In the genomic region with DNA sequence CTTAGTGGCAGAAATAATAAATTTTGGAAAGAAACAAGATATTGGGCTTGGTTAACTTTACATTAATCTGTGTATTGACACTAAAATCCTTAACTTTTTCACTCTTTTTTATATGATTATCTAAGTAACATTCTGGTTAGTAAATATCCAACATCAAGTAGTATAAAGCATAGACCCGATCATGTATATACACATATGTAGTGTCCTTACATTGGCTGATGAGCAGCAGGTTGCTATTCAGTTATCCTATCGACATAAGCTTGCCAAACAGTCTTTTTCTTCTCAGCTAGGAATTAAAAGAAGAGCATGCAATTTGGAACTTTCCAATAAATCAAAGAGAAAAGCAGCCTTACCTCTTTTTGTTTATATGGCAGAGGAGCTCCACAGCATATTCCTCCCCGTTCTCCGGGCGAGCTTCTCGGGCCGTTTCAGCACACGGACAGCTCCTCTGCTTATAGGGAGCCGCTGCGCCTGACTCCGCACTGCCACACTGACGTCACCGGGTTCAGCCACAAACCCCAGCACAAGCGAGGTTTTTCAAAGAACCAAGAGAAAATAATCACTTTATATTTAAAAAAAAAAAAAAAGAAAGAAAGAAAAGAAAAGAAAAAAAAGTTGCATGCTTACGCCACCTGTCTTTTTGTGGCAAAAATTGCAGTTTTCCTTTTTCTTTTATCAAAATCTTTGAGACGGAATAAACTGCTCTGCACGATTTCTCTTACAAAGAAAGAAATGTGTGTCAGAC, we compare ENCODE assay signal across 1 cellular context.
TF ChIP-seq lines count a peak whose summit lies in the region.

Gene SCG2 (minus strand): TSS at position 430 of the 745 bp plus-strand sequence. CDS start 3,079 bp downstream, outside the sequence.

TF ChIP-seq in HepG2, 621 proteins besides CTCF, POLR2A, EP300 and RAD21 (continued from another document):
- TF ChIP-seq SP140L (CRISPR knock-in tag; IDR thresholded peaks at IDR 0.05; ENCODE audit: borderline replicate concordance) (peak; percentile 64; the same call in 1 of the 2 replicates), GLI4 (CRISPR knock-in tag; IDR thresholded peaks at IDR 0.05; ENCODE audit: borderline replicate concordance) (no peak), ZNF335 (CRISPR knock-in tag; IDR thresholded peaks at IDR 0.05) (peak; percentile 66; the same call in 1 of the 2 replicates), ZNF891 (CRISPR knock-in tag; IDR thresholded peaks at IDR 0.05) (no peak), NAIF1 (CRISPR knock-in tag; IDR thresholded peaks at IDR 0.05; ENCODE audit: borderline replicate concordance) (no peak), ZNF24 (IDR thresholded peaks at IDR 0.05) (no peak), FOXC1 (CRISPR knock-in tag; IDR thresholded peaks at IDR 0.05; ENCODE audit: borderline replicate concordance) (no peak), EED (CRISPR knock-in tag; IDR thresholded peaks at IDR 0.05) (no peak), ZNF503 (CRISPR knock-in tag; IDR thresholded peaks at IDR 0.05) (no peak), ZNF775 (CRISPR knock-in tag; IDR thresholded peaks at IDR 0.05; ENCODE audit: borderline replicate concordance) (no peak), ZNF749 (CRISPR knock-in tag; IDR thresholded peaks at IDR 0.05; ENCODE audit: borderline replicate concordance) (no peak), SALL1 (CRISPR knock-in tag; IDR thresholded peaks at IDR 0.05) (peak; percentile 64; the same call in 1 of the 2 replicates)
- TF ChIP-seq, protein P1, sequence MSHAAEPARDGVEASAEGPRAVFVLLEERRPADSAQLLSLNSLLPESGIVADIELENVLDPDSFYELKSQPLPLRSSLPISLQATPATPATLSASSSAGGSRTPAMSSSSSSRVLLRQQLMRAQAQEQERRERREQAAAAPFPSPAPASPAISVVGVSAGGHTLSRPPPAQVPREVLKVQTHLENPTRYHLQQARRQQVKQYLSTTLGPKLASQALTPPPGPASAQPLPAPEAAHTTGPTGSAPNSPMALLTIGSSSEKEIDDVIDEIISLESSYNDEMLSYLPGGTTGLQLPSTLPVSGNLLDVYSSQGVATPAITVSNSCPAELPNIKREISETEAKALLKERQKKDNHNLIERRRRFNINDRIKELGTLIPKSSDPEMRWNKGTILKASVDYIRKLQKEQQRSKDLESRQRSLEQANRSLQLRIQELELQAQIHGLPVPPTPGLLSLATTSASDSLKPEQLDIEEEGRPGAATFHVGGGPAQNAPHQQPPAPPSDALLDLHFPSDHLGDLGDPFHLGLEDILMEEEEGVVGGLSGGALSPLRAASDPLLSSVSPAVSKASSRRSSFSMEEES (CRISPR knock-in tag; IDR thresholded peaks at IDR 0.05), result peak; percentile 80
- TF ChIP-seq, protein P2, sequence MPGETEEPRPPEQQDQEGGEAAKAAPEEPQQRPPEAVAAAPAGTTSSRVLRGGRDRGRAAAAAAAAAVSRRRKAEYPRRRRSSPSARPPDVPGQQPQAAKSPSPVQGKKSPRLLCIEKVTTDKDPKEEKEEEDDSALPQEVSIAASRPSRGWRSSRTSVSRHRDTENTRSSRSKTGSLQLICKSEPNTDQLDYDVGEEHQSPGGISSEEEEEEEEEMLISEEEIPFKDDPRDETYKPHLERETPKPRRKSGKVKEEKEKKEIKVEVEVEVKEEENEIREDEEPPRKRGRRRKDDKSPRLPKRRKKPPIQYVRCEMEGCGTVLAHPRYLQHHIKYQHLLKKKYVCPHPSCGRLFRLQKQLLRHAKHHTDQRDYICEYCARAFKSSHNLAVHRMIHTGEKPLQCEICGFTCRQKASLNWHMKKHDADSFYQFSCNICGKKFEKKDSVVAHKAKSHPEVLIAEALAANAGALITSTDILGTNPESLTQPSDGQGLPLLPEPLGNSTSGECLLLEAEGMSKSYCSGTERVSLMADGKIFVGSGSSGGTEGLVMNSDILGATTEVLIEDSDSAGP (CRISPR knock-in tag; IDR thresholded peaks at IDR 0.05; ENCODE audit: borderline replicate concordance), result no peak
